ENCODE assay signal across 12 cellular contexts in genomic region chr9:99811598-99812383, GRCh38. TPM values are rescaled to one million over a fixed set of nuclear protein-coding genes. Genes with fewer than 3 reads are reported as not detected.
DNase-seq lines count a peak whose midpoint lies in the region; ATAC-seq and TF ChIP-seq lines count a peak whose summit lies in the region.
"Had no signal": no experiment of that assay in that cellular context is flagged by ENCODE, and none has a peak within 500 bp of the region (broad histone marks: within the 10 kb centered on the region; RNA-seq: fewer than 3 reads in every experiment).

No MANE protein-coding gene starts in this region.

- peak overlapping the region; percentile 59 for H3K4me2 ChIP-seq in OCI-LY3 (ENCODE audit: low read length)
- H3K4me2 ChIP-seq in neural progenitor cell = no peak overlapping the region
- H3K4me2 ChIP-seq: SK-N-SH had no signal

- no peak for ATAC-seq in CD4-positive, CD25-positive, alpha-beta regulatory T cell (ENCODE audit: low read depth in 2 of 2)
- ATAC-seq in GM18520 (IDR thresholded peaks at IDR 0.05; ENCODE audit: unreplicated experiment) (peak; percentile 79), HG02623 (IDR thresholded peaks at IDR 0.05; ENCODE audit: unreplicated experiment) (peak; percentile 56), GM19455 (IDR thresholded peaks at IDR 0.05; ENCODE audit: unreplicated experiment) (no peak)

- H3K9ac ChIP-seq in OCI-LY3 (ENCODE audit: low read length) (no peak overlapping the region), neural progenitor cell (no peak overlapping the region)
- H3K9ac ChIP-seq: SK-N-SH had no signal

- H3K4me3 ChIP-seq in CD4-positive, CD25-positive, alpha-beta regulatory T cell (ENCODE audit: low read depth, low read length) = no peak overlapping the region
- peak overlapping the region; percentile 4; the same call in 1 of the 2 replicates for H3K4me3 ChIP-seq in OCI-LY3 (ENCODE audit: low read length)
- H3K4me3 ChIP-seq in neural progenitor cell = no peak overlapping the region
- H3K4me3 ChIP-seq: lung had no signal

- H3K36me3 Mint-ChIP-seq in CD4-positive, CD25-positive, alpha-beta regulatory T cell = no peaks in the 10 kb centered on the region
- H3K36me3 Mint-ChIP-seq in neural progenitor cell = peaks cover 8% of the 10 kb centered on the region

- H3K27me3 Mint-ChIP-seq in CD4-positive, CD25-positive, alpha-beta regulatory T cell = no peaks in the 10 kb centered on the region
- H3K27me3 Mint-ChIP-seq in neural progenitor cell (ENCODE audit: insufficient read depth, low read depth) = no peaks in the 10 kb centered on the region

- peaks cover 5% of the 10 kb centered on the region for H3K4me1 ChIP-seq in CD4-positive, CD25-positive, alpha-beta regulatory T cell (ENCODE audit: control insufficient read depth, insufficient read depth, low read length, poor library complexity, severe bottlenecking)
- H3K4me1 ChIP-seq in OCI-LY3 (ENCODE audit: low read length) = peaks cover 21% of the 10 kb centered on the region
- no peaks in the 10 kb centered on the region for H3K4me1 ChIP-seq in neural progenitor cell

- no peaks in the 10 kb centered on the region for H3K9me3 Mint-ChIP-seq in CD4-positive, CD25-positive, alpha-beta regulatory T cell
- H3K9me3 Mint-ChIP-seq in neural progenitor cell = no peaks in the 10 kb centered on the region

- H3K27ac ChIP-seq in CD4-positive, CD25-positive, alpha-beta regulatory T cell (ENCODE audit: insufficient read depth, low read length, poor library complexity, severe bottlenecking) = no peak overlapping the region
- no peak overlapping the region for H3K27ac ChIP-seq in OCI-LY3 (ENCODE audit: low read length)
- no peak overlapping the region for H3K27ac ChIP-seq in neural progenitor cell

- peaks cover 5 to 15% (median 12%) of the 10 kb centered on the region in 4 donors for H3K4me1 Mint-ChIP-seq in CD4-positive, CD25-positive, alpha-beta regulatory T cell
- H3K4me1 Mint-ChIP-seq in neural progenitor cell = peaks cover 9% of the 10 kb centered on the region

- H3K27me3 ChIP-seq in CD4-positive, CD25-positive, alpha-beta regulatory T cell (ENCODE audit: control insufficient read depth, insufficient read depth, low read length) = peaks cover 2% of the 10 kb centered on the region
- H3K27me3 ChIP-seq in OCI-LY3 (ENCODE audit: low read depth, low read length) (no peaks in the 10 kb centered on the region), neural progenitor cell (no peaks in the 10 kb centered on the region)

- peaks cover 6% of the 10 kb centered on the region for H3F3A ChIP-seq in neural progenitor cell (ENCODE audit: low read depth)

- no peak overlapping the region for H3K4me3 Mint-ChIP-seq in CD4-positive, CD25-positive, alpha-beta regulatory T cell
- no peak overlapping the region for H3K4me3 Mint-ChIP-seq in neural progenitor cell

- peak overlapping the region in 2 of 3 donors; percentile 10 to 25 for H3K27ac Mint-ChIP-seq in CD4-positive, CD25-positive, alpha-beta regulatory T cell
- H3K27ac Mint-ChIP-seq in neural progenitor cell = no peak overlapping the region

- TF ChIP-seq CTCF in OCI-LY3 (IDR thresholded peaks at IDR 0.05; ENCODE audit: low read depth, low read length) (no peak), neural progenitor cell (IDR thresholded peaks at IDR 0.05) (no peak)

- H3K79me2 ChIP-seq in OCI-LY3 (ENCODE audit: low read length) (peaks cover 19% of the 10 kb centered on the region), neural progenitor cell (ENCODE audit: low read depth) (peaks cover 98% of the 10 kb centered on the region)

- H2AFZ ChIP-seq in OCI-LY3 (ENCODE audit: low read depth, low read length) = no peak overlapping the region
- H2AFZ ChIP-seq in neural progenitor cell (replicated peaks) = no peak overlapping the region

- DNase-seq in CD4-positive, CD25-positive, alpha-beta regulatory T cell = peak in 1 of 3 donors; percentile 51
- DNase-seq in dermis blood vessel endothelial cell = no peak
- DNase-seq in T1000 (lab: John Stamatoyannopoulos, UW) = no peak
- no peak for DNase-seq in neural progenitor cell (ENCODE audit: low spot score)
- DNase-seq: AML-193; SK-N-SH; stimulated activated CD4-positive, alpha-beta T cell treated with anti-CD3 and anti-CD28 coated beads, Interleukin-1b, Interleukin-23, amount 100 ng/mL, for 48 hours had no signal

- no peaks in the 10 kb centered on the region for H4K20me1 ChIP-seq in OCI-LY3 (ENCODE audit: insufficient read depth, low read length)
- H4K20me1 ChIP-seq in neural progenitor cell (ENCODE audit: low read depth) = peaks cover 54% of the 10 kb centered on the region

- H3K9me3 ChIP-seq in CD4-positive, CD25-positive, alpha-beta regulatory T cell (ENCODE audit: control insufficient read depth in 2 of 2, low read length in 2 of 2) = no peaks in the 10 kb centered on the region
- H3K9me3 ChIP-seq in OCI-LY3 (ENCODE audit: insufficient read depth, low read length) (no peaks in the 10 kb centered on the region), neural progenitor cell (ENCODE audit: low read depth) (no peaks in the 10 kb centered on the region)
- H3K9me3 ChIP-seq: SK-N-SH had no signal

- no peaks in the 10 kb centered on the region for H3K36me3 ChIP-seq in CD4-positive, CD25-positive, alpha-beta regulatory T cell (ENCODE audit: control insufficient read depth, insufficient read depth, low read length)
- H3K36me3 ChIP-seq in OCI-LY3 (replicated peaks; ENCODE audit: low read depth, low read length) (peaks cover 3% of the 10 kb centered on the region), neural progenitor cell (no peaks in the 10 kb centered on the region)

RNA-seq across cellular contexts. Expression of gene NR4A3, which starts 9.9 kb away (rescaled TPM):
- 84.1 TPM for total RNA-seq in CD4-positive, CD25-positive, alpha-beta regulatory T cell
- under 1 TPM; 0.21 to 0.43 (median 0.33) TPM for polyA plus RNA-seq in CD4-positive, CD25-positive, alpha-beta regulatory T cell
- total RNA-seq in dermis blood vessel endothelial cell = 0.05 TPM in 1 of 2 replicates, not detected in the other
- total RNA-seq in neural progenitor cell (ENCODE audit: low replicate concordance) = 0.26 and 0.59 TPM in 2 replicates

Comparison
In these comparisons a context has a peak if more than half of its experiments do, and no peak if none do; other contexts are left out.
1. ATAC-seq: peak in GM18520 (single experiment) and HG02623 (single experiment); none in CD4-positive, CD25-positive, alpha-beta regulatory T cell (0 of 2) and GM19455 (single experiment).
2. RNA of gene NR4A3, which starts 9.9 kb away (total RNA-seq): 84.1 TPM in CD4-positive, CD25-positive, alpha-beta regulatory T cell (single experiment); 0.26 to 0.59 TPM in neural progenitor cell and 0.05 TPM in dermis blood vessel endothelial cell; every median in the first group is over 10 times any median in the second.